In genomic region chr14:35402323-35403084, GRCh38 we compare ENCODE assay signal across 1 cellular context.
TF ChIP-seq lines count a peak whose summit lies in the region.

No MANE protein-coding gene starts in this region.

TF ChIP-seq in HepG2, 621 proteins besides CTCF, POLR2A, EP300 and RAD21 (continued from another document and continues in another):
- TF ChIP-seq, protein P1, sequence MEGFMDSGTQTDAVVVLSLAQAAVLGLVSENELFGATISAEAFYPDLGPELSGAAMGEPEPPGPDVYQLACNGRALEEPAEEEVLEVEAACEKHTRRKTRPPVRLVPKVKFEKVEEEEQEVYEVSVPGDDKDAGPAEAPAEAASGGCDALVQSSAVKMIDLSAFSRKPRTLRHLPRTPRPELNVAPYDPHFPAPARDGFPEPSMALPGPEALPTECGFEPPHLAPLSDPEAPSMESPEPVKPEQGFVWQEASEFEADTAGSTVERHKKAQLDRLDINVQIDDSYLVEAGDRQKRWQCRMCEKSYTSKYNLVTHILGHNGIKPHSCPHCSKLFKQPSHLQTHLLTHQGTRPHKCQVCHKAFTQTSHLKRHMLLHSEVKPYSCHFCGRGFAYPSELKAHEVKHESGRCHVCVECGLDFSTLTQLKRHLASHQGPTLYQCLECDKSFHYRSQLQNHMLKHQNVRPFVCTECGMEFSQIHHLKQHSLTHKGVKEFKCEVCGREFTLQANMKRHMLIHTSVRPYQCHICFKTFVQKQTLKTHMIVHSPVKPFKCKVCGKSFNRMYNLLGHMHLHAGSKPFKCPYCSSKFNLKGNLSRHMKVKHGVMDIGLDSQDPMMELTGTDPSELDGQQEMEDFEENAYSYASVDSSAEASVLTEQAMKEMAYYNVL (CRISPR knock-in tag; IDR thresholded peaks at IDR 0.05; ENCODE audit: borderline replicate concordance) = no peak
- TF ChIP-seq SMARCC2 (IDR thresholded peaks at IDR 0.05) = no peak
- TF ChIP-seq RBM22 (optimal IDR thresholded peaks at IDR 0.05; ENCODE audit: low read length) = peak; percentile 3
- 0 out of 2 replicates have a peak, but pooled peaks have one; percentile 13 for TF ChIP-seq ZNF136 (CRISPR knock-in tag; IDR thresholded peaks at IDR 0.05; ENCODE audit: low read depth)
- no peak for TF ChIP-seq GATA4 (IDR thresholded peaks at IDR 0.05; ENCODE audit: borderline replicate concordance, low read depth)
- TF ChIP-seq, protein P2, sequence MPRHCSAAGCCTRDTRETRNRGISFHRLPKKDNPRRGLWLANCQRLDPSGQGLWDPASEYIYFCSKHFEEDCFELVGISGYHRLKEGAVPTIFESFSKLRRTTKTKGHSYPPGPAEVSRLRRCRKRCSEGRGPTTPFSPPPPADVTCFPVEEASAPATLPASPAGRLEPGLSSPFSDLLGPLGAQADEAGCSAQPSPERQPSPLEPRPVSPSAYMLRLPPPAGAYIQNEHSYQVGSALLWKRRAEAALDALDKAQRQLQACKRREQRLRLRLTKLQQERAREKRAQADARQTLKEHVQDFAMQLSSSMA (CRISPR knock-in tag; IDR thresholded peaks at IDR 0.05) = peak; percentile 90
- no peak for TF ChIP-seq SATB2 (CRISPR knock-in tag; IDR thresholded peaks at IDR 0.05)
- no peak for TF ChIP-seq ZNF44 (CRISPR knock-in tag; IDR thresholded peaks at IDR 0.05)
- TF ChIP-seq IRF9 (CRISPR knock-in tag; IDR thresholded peaks at IDR 0.05; ENCODE audit: borderline replicate concordance) = 0 out of 2 replicates have a peak, but pooled peaks have one; percentile 47
- TF ChIP-seq ZNF777 (CRISPR knock-in tag; IDR thresholded peaks at IDR 0.05) = no peak
- peak; percentile 78; the same call in 1 of the 2 replicates for TF ChIP-seq EED (CRISPR knock-in tag; IDR thresholded peaks at IDR 0.05)
- TF ChIP-seq REPIN1 (CRISPR knock-in tag; IDR thresholded peaks at IDR 0.05; ENCODE audit: borderline replicate concordance, low read depth) = no peak; the same call in 1 of the 2 replicates
- no peak for TF ChIP-seq ZSCAN21 (CRISPR knock-in tag; IDR thresholded peaks at IDR 0.05; ENCODE audit: borderline replicate concordance)
- no peak for TF ChIP-seq RBM39 (IDR thresholded peaks at IDR 0.05; ENCODE audit: low read depth, low read length, poor library complexity, severe bottlenecking)
- no peak for TF ChIP-seq KMT2A (CRISPR knock-in tag; IDR thresholded peaks at IDR 0.05)
- no peak for TF ChIP-seq BHLHE40 (IDR thresholded peaks at IDR 0.05; ENCODE audit: low read length)
- no peak for TF ChIP-seq SYNCRIP (IDR thresholded peaks at IDR 0.05; ENCODE audit: insufficient read depth, low read depth, low read length)
- TF ChIP-seq IKZF1 (IDR thresholded peaks at IDR 0.05) = no peak
- no peak; the same call in 1 of the 2 replicates for TF ChIP-seq SALL1 (CRISPR knock-in tag; IDR thresholded peaks at IDR 0.05)
- no peak for TF ChIP-seq KAT8 (CRISPR knock-in tag; IDR thresholded peaks at IDR 0.05)
- no peak for TF ChIP-seq ZSCAN5A (CRISPR knock-in tag; IDR thresholded peaks at IDR 0.05; ENCODE audit: borderline replicate concordance)
- TF ChIP-seq ZC3H13 (CRISPR knock-in tag; IDR thresholded peaks at IDR 0.05) = no peak
- no peak; the same call in 1 of the 2 replicates for TF ChIP-seq NPAS2 (CRISPR knock-in tag; IDR thresholded peaks at IDR 0.05; ENCODE audit: borderline replicate concordance)
- no peak for TF ChIP-seq JUNB (CRISPR knock-in tag; IDR thresholded peaks at IDR 0.05; ENCODE audit: borderline replicate concordance)
- TF ChIP-seq ZNF607 (CRISPR knock-in tag; IDR thresholded peaks at IDR 0.05; ENCODE audit: borderline replicate concordance) = 0 out of 2 replicates have a peak, but pooled peaks have one; percentile 14
- TF ChIP-seq, protein P3, sequence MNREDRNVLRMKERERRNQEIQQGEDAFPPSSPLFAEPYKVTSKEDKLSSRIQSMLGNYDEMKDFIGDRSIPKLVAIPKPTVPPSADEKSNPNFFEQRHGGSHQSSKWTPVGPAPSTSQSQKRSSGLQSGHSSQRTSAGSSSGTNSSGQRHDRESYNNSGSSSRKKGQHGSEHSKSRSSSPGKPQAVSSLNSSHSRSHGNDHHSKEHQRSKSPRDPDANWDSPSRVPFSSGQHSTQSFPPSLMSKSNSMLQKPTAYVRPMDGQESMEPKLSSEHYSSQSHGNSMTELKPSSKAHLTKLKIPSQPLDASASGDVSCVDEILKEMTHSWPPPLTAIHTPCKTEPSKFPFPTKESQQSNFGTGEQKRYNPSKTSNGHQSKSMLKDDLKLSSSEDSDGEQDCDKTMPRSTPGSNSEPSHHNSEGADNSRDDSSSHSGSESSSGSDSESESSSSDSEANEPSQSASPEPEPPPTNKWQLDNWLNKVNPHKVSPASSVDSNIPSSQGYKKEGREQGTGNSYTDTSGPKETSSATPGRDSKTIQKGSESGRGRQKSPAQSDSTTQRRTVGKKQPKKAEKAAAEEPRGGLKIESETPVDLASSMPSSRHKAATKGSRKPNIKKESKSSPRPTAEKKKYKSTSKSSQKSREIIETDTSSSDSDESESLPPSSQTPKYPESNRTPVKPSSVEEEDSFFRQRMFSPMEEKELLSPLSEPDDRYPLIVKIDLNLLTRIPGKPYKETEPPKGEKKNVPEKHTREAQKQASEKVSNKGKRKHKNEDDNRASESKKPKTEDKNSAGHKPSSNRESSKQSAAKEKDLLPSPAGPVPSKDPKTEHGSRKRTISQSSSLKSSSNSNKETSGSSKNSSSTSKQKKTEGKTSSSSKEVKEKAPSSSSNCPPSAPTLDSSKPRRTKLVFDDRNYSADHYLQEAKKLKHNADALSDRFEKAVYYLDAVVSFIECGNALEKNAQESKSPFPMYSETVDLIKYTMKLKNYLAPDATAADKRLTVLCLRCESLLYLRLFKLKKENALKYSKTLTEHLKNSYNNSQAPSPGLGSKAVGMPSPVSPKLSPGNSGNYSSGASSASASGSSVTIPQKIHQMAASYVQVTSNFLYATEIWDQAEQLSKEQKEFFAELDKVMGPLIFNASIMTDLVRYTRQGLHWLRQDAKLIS (CRISPR knock-in tag; IDR thresholded peaks at IDR 0.05) = no peak
- no peak for TF ChIP-seq NR3C1 (CRISPR knock-in tag; IDR thresholded peaks at IDR 0.05)
- TF ChIP-seq PCBP2 (optimal IDR thresholded peaks at IDR 0.05; ENCODE audit: low read depth, low read length, poor library complexity, severe bottlenecking) = no peak
- no peak for TF ChIP-seq MIER2 (CRISPR knock-in tag; IDR thresholded peaks at IDR 0.05)
- TF ChIP-seq HDAC2 (CRISPR knock-in tag; IDR thresholded peaks at IDR 0.05) = no peak
- TF ChIP-seq SNAPC5 (CRISPR knock-in tag; IDR thresholded peaks at IDR 0.05; ENCODE audit: borderline replicate concordance) = no peak
- TF ChIP-seq KDM5A (IDR thresholded peaks at IDR 0.05; ENCODE audit: borderline replicate concordance, low read length) = no peak
- no peak for TF ChIP-seq BRCA1 (CRISPR knock-in tag; IDR thresholded peaks at IDR 0.05)
- TF ChIP-seq NFKB2 (CRISPR knock-in tag; IDR thresholded peaks at IDR 0.05; ENCODE audit: borderline replicate concordance) = no peak
- TF ChIP-seq STAG1 (CRISPR knock-in tag; IDR thresholded peaks at IDR 0.05) = no peak
- TF ChIP-seq ZNF724P (CRISPR knock-in tag; IDR thresholded peaks at IDR 0.05; ENCODE audit: borderline replicate concordance) = 0 out of 2 replicates have a peak, but pooled peaks have one; percentile 56
- TF ChIP-seq, protein P4, sequence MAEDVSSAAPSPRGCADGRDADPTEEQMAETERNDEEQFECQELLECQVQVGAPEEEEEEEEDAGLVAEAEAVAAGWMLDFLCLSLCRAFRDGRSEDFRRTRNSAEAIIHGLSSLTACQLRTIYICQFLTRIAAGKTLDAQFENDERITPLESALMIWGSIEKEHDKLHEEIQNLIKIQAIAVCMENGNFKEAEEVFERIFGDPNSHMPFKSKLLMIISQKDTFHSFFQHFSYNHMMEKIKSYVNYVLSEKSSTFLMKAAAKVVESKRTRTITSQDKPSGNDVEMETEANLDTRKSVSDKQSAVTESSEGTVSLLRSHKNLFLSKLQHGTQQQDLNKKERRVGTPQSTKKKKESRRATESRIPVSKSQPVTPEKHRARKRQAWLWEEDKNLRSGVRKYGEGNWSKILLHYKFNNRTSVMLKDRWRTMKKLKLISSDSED (CRISPR knock-in tag; IDR thresholded peaks at IDR 0.05) = no peak
- TF ChIP-seq KLF9 (CRISPR knock-in tag; IDR thresholded peaks at IDR 0.05; ENCODE audit: low read depth) = no peak
- TF ChIP-seq ZKSCAN5 (CRISPR knock-in tag; IDR thresholded peaks at IDR 0.05) = no peak
- no peak for TF ChIP-seq ZMAT5 (CRISPR knock-in tag; IDR thresholded peaks at IDR 0.05; ENCODE audit: borderline replicate concordance, low read depth)
- TF ChIP-seq CHD2 (IDR thresholded peaks at IDR 0.05; ENCODE audit: low read depth, low read length) = no peak
- no peak; the same call in 1 of the 2 replicates for TF ChIP-seq ZNF768 (CRISPR knock-in tag; IDR thresholded peaks at IDR 0.05)
- TF ChIP-seq ZSCAN30 (CRISPR knock-in tag; IDR thresholded peaks at IDR 0.05) = no peak
- TF ChIP-seq RNF2 (conservative IDR thresholded peaks at IDR 0.05; ENCODE audit: low read depth) = no peak
- TF ChIP-seq, protein P5, sequence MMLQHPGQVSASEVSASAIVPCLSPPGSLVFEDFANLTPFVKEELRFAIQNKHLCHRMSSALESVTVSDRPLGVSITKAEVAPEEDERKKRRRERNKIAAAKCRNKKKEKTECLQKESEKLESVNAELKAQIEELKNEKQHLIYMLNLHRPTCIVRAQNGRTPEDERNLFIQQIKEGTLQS (CRISPR knock-in tag; IDR thresholded peaks at IDR 0.05) = no peak
- no peak for TF ChIP-seq ZFP82 (CRISPR knock-in tag; IDR thresholded peaks at IDR 0.05; ENCODE audit: borderline replicate concordance)
- no peak for TF ChIP-seq ERF (CRISPR knock-in tag; IDR thresholded peaks at IDR 0.05)
- no peak for TF ChIP-seq SKIL (CRISPR knock-in tag; IDR thresholded peaks at IDR 0.05; ENCODE audit: borderline replicate concordance)
- no peak; the same call in 1 of the 2 replicates for TF ChIP-seq ARNTL (CRISPR knock-in tag; IDR thresholded peaks at IDR 0.05)
- TF ChIP-seq CBX2 (IDR thresholded peaks at IDR 0.05; ENCODE audit: low read depth, low read length) = no peak
- no peak for TF ChIP-seq CBX2 (CRISPR knock-in tag; IDR thresholded peaks at IDR 0.05; ENCODE audit: low read depth)
- TF ChIP-seq NKX3-1 (CRISPR knock-in tag; IDR thresholded peaks at IDR 0.05) = no peak
- no peak for TF ChIP-seq ZNF207 (IDR thresholded peaks at IDR 0.05; ENCODE audit: borderline replicate concordance)
- TF ChIP-seq ZNF556 (CRISPR knock-in tag; IDR thresholded peaks at IDR 0.05; ENCODE audit: borderline replicate concordance) = 0 out of 2 replicates have a peak, but pooled peaks have one; percentile 35
- no peak for TF ChIP-seq EHMT2 (IDR thresholded peaks at IDR 0.05; ENCODE audit: borderline replicate concordance, low read depth, low read length)
- TF ChIP-seq, protein P6, sequence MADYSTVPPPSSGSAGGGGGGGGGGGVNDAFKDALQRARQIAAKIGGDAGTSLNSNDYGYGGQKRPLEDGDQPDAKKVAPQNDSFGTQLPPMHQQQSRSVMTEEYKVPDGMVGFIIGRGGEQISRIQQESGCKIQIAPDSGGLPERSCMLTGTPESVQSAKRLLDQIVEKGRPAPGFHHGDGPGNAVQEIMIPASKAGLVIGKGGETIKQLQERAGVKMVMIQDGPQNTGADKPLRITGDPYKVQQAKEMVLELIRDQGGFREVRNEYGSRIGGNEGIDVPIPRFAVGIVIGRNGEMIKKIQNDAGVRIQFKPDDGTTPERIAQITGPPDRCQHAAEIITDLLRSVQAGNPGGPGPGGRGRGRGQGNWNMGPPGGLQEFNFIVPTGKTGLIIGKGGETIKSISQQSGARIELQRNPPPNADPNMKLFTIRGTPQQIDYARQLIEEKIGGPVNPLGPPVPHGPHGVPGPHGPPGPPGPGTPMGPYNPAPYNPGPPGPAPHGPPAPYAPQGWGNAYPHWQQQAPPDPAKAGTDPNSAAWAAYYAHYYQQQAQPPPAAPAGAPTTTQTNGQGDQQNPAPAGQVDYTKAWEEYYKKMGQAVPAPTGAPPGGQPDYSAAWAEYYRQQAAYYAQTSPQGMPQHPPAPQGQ (CRISPR knock-in tag; IDR thresholded peaks at IDR 0.05; ENCODE audit: borderline replicate concordance) = peak; percentile 40; the same call in 1 of the 2 replicates
